Comparison of ENCODE assay signal across 17 cellular contexts in genomic region chr4:54540931-54541330, GRCh38.
DNase-seq lines count a peak whose midpoint lies in the region; ATAC-seq, FAIRE-seq and TF ChIP-seq lines count a peak whose summit lies in the region.
"Had no signal": no experiment of that assay in that cellular context is flagged by ENCODE, and none has a peak within 500 bp of the region (broad histone marks: within the 10 kb centered on the region; RNA-seq: fewer than 3 reads in every experiment).

No MANE protein-coding gene starts in this region.

- TF ChIP-seq RAD21 in IMR-90 (IDR thresholded peaks at IDR 0.05; ENCODE audit: low read length) = no peak

- POLR2A ChIA-PET in IMR-90 (lab: Charles Lee; ENCODE audit: unreplicated experiment) (no interaction called here), WTC11 (lab: Charles Lee) (no interaction called here)

- no peak for ATAC-seq in IMR-90 (ENCODE audit: low read depth)
- no peak for ATAC-seq in WTC11
- ATAC-seq in right lobe of liver = no peak
- ATAC-seq: PC-3 had no signal

- H3K36me3 Mint-ChIP-seq in astrocyte (ENCODE audit: low read depth, unreplicated experiment) (no peaks in the 10 kb centered on the region), type B pancreatic cell (no peaks in the 10 kb centered on the region), WTC11 (no peaks in the 10 kb centered on the region)

- H2AK5ac ChIP-seq in IMR-90 (ENCODE audit: low read depth, low read length) = peak overlapping the region; percentile 97

- H3K9me3 ChIP-seq in IMR-90 (ENCODE audit: control insufficient read depth, insufficient read depth, low read length) = no peaks in the 10 kb centered on the region
- no peaks in the 10 kb centered on the region for H3K9me3 ChIP-seq in astrocyte (ENCODE audit: insufficient read depth, low read depth, low read length)
- no peaks in the 10 kb centered on the region for H3K9me3 ChIP-seq in mesodermal cell (ENCODE audit: control insufficient read depth, low read length)
- no peaks in the 10 kb centered on the region for H3K9me3 ChIP-seq in right lobe of liver

- H3K36me3 ChIP-seq in IMR-90 (ENCODE audit: control insufficient read depth, insufficient read depth, low read length) = no peaks in the 10 kb centered on the region
- no peaks in the 10 kb centered on the region for H3K36me3 ChIP-seq in astrocyte (ENCODE audit: insufficient read depth, low read length)
- H3K36me3 ChIP-seq in mesodermal cell (ENCODE audit: control insufficient read depth, insufficient read depth, low read length) = no peaks in the 10 kb centered on the region
- H3K36me3 ChIP-seq in right lobe of liver = no peaks in the 10 kb centered on the region

- H2BK15ac ChIP-seq in IMR-90 (ENCODE audit: low read depth, low read length) = peak overlapping the region; percentile 79; the same call in 1 of the 3 replicates

- H3K79me2 ChIP-seq in astrocyte (ENCODE audit: insufficient read depth, low read length) = no peaks in the 10 kb centered on the region

- no peak overlapping the region for H3K4me2 ChIP-seq in IMR-90 (ENCODE audit: low read depth, low read length)
- peak overlapping the region; percentile 61 for H3K4me2 ChIP-seq in astrocyte (ENCODE audit: low read length)

- H4K8ac ChIP-seq in IMR-90 (ENCODE audit: low read depth in 2 of 2, low read length in 2 of 2) = peak overlapping the region; percentile 6 to 72; a peak in 3 of 4 replicates

- H3K9me1 ChIP-seq in IMR-90 (ENCODE audit: insufficient read depth, low read length) = peaks cover 6% of the 10 kb centered on the region

- H3K14ac ChIP-seq in IMR-90 (replicated peaks; ENCODE audit: low read depth, low read length) = peak overlapping the region; percentile 82

- in situ Hi-C loops in IMR-90 (cut with MboI; ENCODE audit: low sequenced_read_pairs) = no loop called here

- TF ChIP-seq POLR2A in IMR-90 (IDR thresholded peaks at IDR 0.05; ENCODE audit: low read depth, low read length) (no peak), right lobe of liver (IDR thresholded peaks at IDR 0.05) (no peak)

- no peak for DNase-seq in IMR-90
- DNase-seq in astrocyte (ENCODE audit: low read depth) = no peak
- DNase-seq in type B pancreatic cell (ENCODE audit: extremely low spot score, unreplicated experiment) = no peak
- DNase-seq in amniotic stem cell (lab: John Stamatoyannopoulos, UW) = no peak
- no peak for DNase-seq in WTC11 (ENCODE audit: low spot score)
- DNase-seq in right lobe of liver = no peak
- DNase-seq: Calu3; CD4-positive, alpha-beta T cell; H7; NCI-H187 treated with DMSO at 0.1 percent for 48 hours; NCI-H446; NK-92 treated with Interleukin-12 subunit alpha and Interleukin-12 subunit beta, amount 100 ng/mL, for 24 hours; PC-3 had no signal

- H3K56ac ChIP-seq in IMR-90 (ENCODE audit: extremely low read depth, insufficient read depth, low read length) = peak overlapping the region; percentile 19; the same call in 1 of the 2 replicates

- H3K27ac ChIP-seq in IMR-90 (ENCODE audit: insufficient read depth, low read length) (no peak overlapping the region), astrocyte (ENCODE audit: low read depth, low read length) (peak overlapping the region; percentile 84), mesodermal cell (ENCODE audit: low read depth, low read length, severe bottlenecking) (peak overlapping the region; percentile 65), right lobe of liver (no peak overlapping the region)
- H3K27ac ChIP-seq: HL-60, RWPE1 had no signal

- H3K4ac ChIP-seq in IMR-90 (ENCODE audit: low read depth, low read length) = peak overlapping the region; percentile 72

- H3K23ac ChIP-seq in IMR-90 (ENCODE audit: low read depth, low read length) = peak overlapping the region; percentile 71

- H2AFZ ChIP-seq in IMR-90 (replicated peaks; ENCODE audit: low read length, poor library complexity) = no peak overlapping the region
- H2AFZ ChIP-seq in astrocyte (ENCODE audit: low read depth, low read length) = no peak overlapping the region

- H3K4me1 Mint-ChIP-seq in astrocyte (ENCODE audit: low read depth, unreplicated experiment) (peaks cover 35% of the 10 kb centered on the region), type B pancreatic cell (ENCODE audit: unreplicated experiment) (peaks cover 40% of the 10 kb centered on the region), WTC11 (peaks cover 37% of the 10 kb centered on the region)

- H3K27me3 ChIP-seq in IMR-90 (ENCODE audit: control insufficient read depth, insufficient read depth, low read length) (no peaks in the 10 kb centered on the region), astrocyte (ENCODE audit: insufficient read depth, low read length) (no peaks in the 10 kb centered on the region), right lobe of liver (no peaks in the 10 kb centered on the region)

- intact Hi-C loops in IMR-90 (cut with micrococcal nuclease) (no loop called here), right lobe of liver (cut with DNase I) (no loop called here)

- CTCF ChIA-PET in IMR-90 (lab: Yijun Ruan, JAX) = no interaction called here
- CTCF ChIA-PET in WTC11 (lab: Charles Lee) = interaction anchor here (1.2 kb wide), 1 partner anchor 73 kb away, joined by 3 read pairs; no protein-coding TSS in a partner anchor

- no peak overlapping the region for H2AK9ac ChIP-seq in IMR-90 (replicated peaks; ENCODE audit: low read depth, low read length, poor library complexity)

- H3K79me1 ChIP-seq in IMR-90 (ENCODE audit: low read depth in 1 of 2, low read length in 2 of 2) = no peaks in the 10 kb centered on the region

- H3K4me1 ChIP-seq in IMR-90 (ENCODE audit: control insufficient read depth, insufficient read depth, low read length) (peaks cover 21% of the 10 kb centered on the region), astrocyte (ENCODE audit: insufficient read depth, low read length) (peaks cover 35% of the 10 kb centered on the region), mesodermal cell (ENCODE audit: control insufficient read depth, insufficient read depth, low read length, poor library complexity, severe bottlenecking) (peaks cover 24% of the 10 kb centered on the region), right lobe of liver (no peaks in the 10 kb centered on the region)

- peak overlapping the region; percentile 52 for H2BK5ac ChIP-seq in IMR-90 (ENCODE audit: low read depth, low read length, poor library complexity, severe bottlenecking)

- H3K27ac Mint-ChIP-seq in astrocyte (ENCODE audit: unreplicated experiment) (peak overlapping the region; percentile 56), type B pancreatic cell (no peak overlapping the region), WTC11 (no peak overlapping the region)
- H3K27ac Mint-ChIP-seq: CD4-positive, alpha-beta T cell had no signal

- WGBS in IMR-90 (ENCODE audit: extremely low coverage in 2 of 2, insufficient read length in 1 of 2), 2 experiments = 100% methylated on average over 1 of the region's 2 CpGs; no CpG with 5 or more reads in 1 of the 2 experiments
- WGBS in mesodermal cell (ENCODE audit: insufficient coverage in 2 of 2), 2 experiments = 87 to 89% methylated on average over 2 of the region's 2 CpGs
- 37% methylated on average over 2 of the region's 2 CpGs for WGBS in right lobe of liver (ENCODE audit: insufficient coverage, low coverage, low lambda C conversion rate, missing lambda C conversion rate)

- dilution Hi-C loops in IMR-90 (cut with HindIII; ENCODE audit: low sequenced_read_pairs, unreplicated experiment) = no loop called here

- H4K20me1 ChIP-seq in IMR-90 (ENCODE audit: insufficient read depth, low read length) (no peaks in the 10 kb centered on the region), astrocyte (ENCODE audit: insufficient read depth, low read length) (no peaks in the 10 kb centered on the region)

- H3K9me3 Mint-ChIP-seq in astrocyte (ENCODE audit: unreplicated experiment) (peaks cover 4% of the 10 kb centered on the region), type B pancreatic cell (no peaks in the 10 kb centered on the region), WTC11 (no peaks in the 10 kb centered on the region)
- H3K9me3 Mint-ChIP-seq: CD4-positive, alpha-beta T cell had no signal

- peak overlapping the region; percentile 57; the same call in 1 of the 2 replicates for H3K18ac ChIP-seq in IMR-90 (ENCODE audit: low read depth, low read length)

- TF ChIP-seq CTCF in IMR-90 (conservative IDR thresholded peaks at IDR 0.05; ENCODE audit: low read depth, low read length) = no peak
- TF ChIP-seq CTCF in astrocyte (IDR thresholded peaks at IDR 0.05; ENCODE audit: insufficient read depth, low read depth, low read length) = no peak
- no peak for TF ChIP-seq CTCF in type B pancreatic cell (conservative IDR thresholded peaks at IDR 0.05)
- TF ChIP-seq CTCF in WTC11 (IDR thresholded peaks at IDR 0.05) = no peak
- TF ChIP-seq CTCF in right lobe of liver (IDR thresholded peaks at IDR 0.05) = no peak

- peak overlapping the region; percentile 83 for H2BK120ac ChIP-seq in IMR-90 (ENCODE audit: low read depth, low read length)

- peak overlapping the region; percentile 58 for H2BK20ac ChIP-seq in IMR-90 (ENCODE audit: low read depth, low read length)

- FAIRE-seq in astrocyte (lab: Jason Lieb, UNC) = no peak
- FAIRE-seq: HTR-8/SVneo had no signal

- H3K27me3 Mint-ChIP-seq in astrocyte (ENCODE audit: low read depth, unreplicated experiment) (peaks cover 1% of the 10 kb centered on the region), type B pancreatic cell (peaks cover 6% of the 10 kb centered on the region), WTC11 (ENCODE audit: low read depth) (no peaks in the 10 kb centered on the region)

- H4K5ac ChIP-seq in IMR-90 (ENCODE audit: low read depth, low read length) = peak overlapping the region; percentile 51; the same call in 1 of the 2 replicates

- peak overlapping the region; percentile 41 for H3K4me3 Mint-ChIP-seq in astrocyte (ENCODE audit: unreplicated experiment)
- peak overlapping the region; percentile 74 for H3K4me3 Mint-ChIP-seq in type B pancreatic cell
- H3K4me3 Mint-ChIP-seq in WTC11 = no peak overlapping the region
- H3K4me3 Mint-ChIP-seq: CD4-positive, alpha-beta T cell had no signal

- H3K9ac ChIP-seq in IMR-90 (ENCODE audit: low read depth, low read length) (no peak overlapping the region), astrocyte (ENCODE audit: low read length) (peak overlapping the region; percentile 75)

- H3K4me3 ChIP-seq in IMR-90 (ENCODE audit: insufficient read depth, low read depth, low read length) (no peak overlapping the region), astrocyte (ENCODE audit: insufficient read depth, low read depth, low read length) (no peak overlapping the region), mesodermal cell (ENCODE audit: extremely low read depth, insufficient read depth, low read length, poor library complexity, severe bottlenecking) (no peak overlapping the region), right lobe of liver (no peak overlapping the region)

- H4K91ac ChIP-seq in IMR-90 (ENCODE audit: insufficient read depth, low read depth, low read length) = peak overlapping the region; percentile 78; the same call in 1 of the 2 replicates

- no TSS peak for BruUV-seq in IMR-90 (replicated peaks; lab: Mats Ljungman, UMichigan)

TF ChIP-seq in IMR-90, 13 proteins besides CTCF, POLR2A, EP300 and RAD21 (continues in another document):
- TF ChIP-seq RFX5 (IDR thresholded peaks at IDR 0.05; ENCODE audit: low read depth, low read length) (no peak), BHLHE40 (IDR thresholded peaks at IDR 0.05; ENCODE audit: low read depth, low read length) (no peak)

TF ChIP-seq in WTC11, 78 proteins besides CTCF, POLR2A, EP300 and RAD21 (continues in another document):
- no peak for TF ChIP-seq CBFB (CRISPR knock-in tag; IDR thresholded peaks at IDR 0.05; ENCODE audit: low read depth)
- TF ChIP-seq ZNF396 (CRISPR knock-in tag; IDR thresholded peaks at IDR 0.05; ENCODE audit: borderline replicate concordance) = no peak

Comparison
In these comparisons a context has a peak if more than half of its experiments do, and no peak if none do; other contexts are left out.
1. H3K27ac ChIP-seq: peak in astrocyte (single experiment) and mesodermal cell (single experiment); none in IMR-90 (single experiment) and right lobe of liver (0 of 3).